ENCODE assay signal across 1 cellular context in the genomic region with DNA sequence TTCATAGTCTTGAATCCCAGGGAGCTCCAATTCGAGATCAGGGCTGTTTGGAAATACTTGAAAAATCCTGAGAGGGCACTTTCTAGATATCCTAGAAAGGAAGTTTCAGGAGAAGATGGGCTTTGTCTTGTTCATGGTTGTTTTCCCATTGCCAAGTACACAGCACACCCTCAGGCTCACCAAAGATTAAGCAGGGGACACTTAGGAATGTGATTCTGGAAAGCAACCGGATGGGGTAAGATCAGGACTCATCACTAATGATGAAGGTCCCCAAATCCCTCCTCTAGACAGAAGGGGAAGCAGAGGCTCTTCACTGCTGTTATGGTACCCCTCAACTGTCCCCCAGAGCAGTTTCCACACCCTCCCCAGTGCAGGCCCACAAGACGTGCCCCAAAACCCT.
TF ChIP-seq lines count a peak whose summit lies in the region.

No MANE protein-coding gene starts in this region.

TF ChIP-seq in HepG2, 621 proteins besides CTCF, POLR2A, EP300 and RAD21:
- TF ChIP-seq MTA1 (CRISPR knock-in tag; IDR thresholded peaks at IDR 0.05; ENCODE audit: borderline replicate concordance) (no peak), ZNF501 (CRISPR knock-in tag; IDR thresholded peaks at IDR 0.05) (peak; percentile 12; the same call in 1 of the 2 replicates), HMG20B (CRISPR knock-in tag; conservative IDR thresholded peaks at IDR 0.05) (no peak)
- TF ChIP-seq, protein P1, sequence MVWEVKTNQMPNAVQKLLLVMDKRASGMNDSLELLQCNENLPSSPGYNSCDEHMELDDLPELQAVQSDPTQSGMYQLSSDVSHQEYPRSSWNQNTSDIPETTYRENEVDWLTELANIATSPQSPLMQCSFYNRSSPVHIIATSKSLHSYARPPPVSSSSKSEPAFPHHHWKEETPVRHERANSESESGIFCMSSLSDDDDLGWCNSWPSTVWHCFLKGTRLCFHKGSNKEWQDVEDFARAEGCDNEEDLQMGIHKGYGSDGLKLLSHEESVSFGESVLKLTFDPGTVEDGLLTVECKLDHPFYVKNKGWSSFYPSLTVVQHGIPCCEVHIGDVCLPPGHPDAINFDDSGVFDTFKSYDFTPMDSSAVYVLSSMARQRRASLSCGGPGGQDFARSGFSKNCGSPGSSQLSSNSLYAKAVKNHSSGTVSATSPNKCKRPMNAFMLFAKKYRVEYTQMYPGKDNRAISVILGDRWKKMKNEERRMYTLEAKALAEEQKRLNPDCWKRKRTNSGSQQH (CRISPR knock-in tag; IDR thresholded peaks at IDR 0.05; ENCODE audit: low read depth): 0 out of 2 replicates have a peak, but pooled peaks have one; percentile 17
